ENCODE assay signal across 1 cellular context in genomic region chr13:48402325-48402962, GRCh38.
TF ChIP-seq lines count a peak whose summit lies in the region.

No MANE protein-coding gene starts in this region.

TF ChIP-seq in HepG2, 621 proteins besides CTCF, POLR2A, EP300 and RAD21:
- no peak for TF ChIP-seq DMTF1 (CRISPR knock-in tag; IDR thresholded peaks at IDR 0.05)
- TF ChIP-seq EED (CRISPR knock-in tag; IDR thresholded peaks at IDR 0.05): no peak
- peak; percentile 30; the same call in 1 of the 2 replicates for TF ChIP-seq ZNF362 (CRISPR knock-in tag; IDR thresholded peaks at IDR 0.05; ENCODE audit: borderline replicate concordance)
- TF ChIP-seq ZNF207 (IDR thresholded peaks at IDR 0.05; ENCODE audit: borderline replicate concordance): no peak
- no peak for TF ChIP-seq ZBTB43 (CRISPR knock-in tag; conservative IDR thresholded peaks at IDR 0.05)
- no peak for TF ChIP-seq PPARG (CRISPR knock-in tag; conservative IDR thresholded peaks at IDR 0.05)
- TF ChIP-seq ZNF597 (CRISPR knock-in tag; IDR thresholded peaks at IDR 0.05): no peak
- TF ChIP-seq ZNF770 (CRISPR knock-in tag; IDR thresholded peaks at IDR 0.05): peak; percentile 82
- no peak for TF ChIP-seq HDAC2 (CRISPR knock-in tag; IDR thresholded peaks at IDR 0.05)
